ENCODE assay signal across 8 cellular contexts in the genomic region with DNA sequence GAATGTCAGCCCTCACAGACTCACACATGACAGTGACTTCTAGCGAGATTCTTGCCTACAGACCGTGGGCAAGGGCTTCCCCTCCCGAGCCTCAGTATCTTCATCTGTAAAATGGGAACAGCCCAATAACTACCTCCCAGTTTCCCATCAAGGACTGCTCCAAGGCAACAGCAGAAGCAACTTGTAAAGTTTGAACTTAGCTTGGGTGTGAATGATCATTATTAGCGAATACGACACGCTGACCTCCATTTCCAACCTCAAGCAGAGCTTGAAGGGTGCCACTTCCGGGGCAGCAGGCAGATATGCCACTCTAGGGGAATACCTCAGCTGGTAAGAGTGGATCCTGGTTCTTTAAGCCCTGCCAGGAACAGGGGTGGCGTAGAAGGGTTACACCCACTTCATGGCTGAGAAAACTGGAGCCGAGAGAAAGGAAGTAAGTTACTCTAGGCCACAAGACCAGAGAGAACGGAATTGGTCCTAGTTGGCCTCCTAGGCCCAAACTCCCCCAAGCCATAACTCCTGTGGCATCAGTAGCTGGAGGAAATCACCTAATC. TPM values are rescaled to one million over a fixed set of nuclear protein-coding genes. Genes with fewer than 3 reads are reported as not detected.
DNase-seq lines count a peak whose midpoint lies in the region; ATAC-seq and TF ChIP-seq lines count a peak whose summit lies in the region.

No MANE protein-coding gene starts in this region.

- CTCF ChIA-PET in activated CD8-positive, alpha-beta T cell treated with anti-CD3 and anti-CD28 coated beads, Interleukin-2, amount 10 ng/mL, durations not matched to agents 7 days and 5 days (lab: Charles Lee), result interaction anchor here (1.5 to 8.5 kb wide), 4 partner anchors 8 to 119 kb away, joined by 5 to 65 read pairs (median 24); a partner anchor contains a TSS

- H3K4me3 Mint-ChIP-seq in IgD-negative memory B cell, result peak overlapping the region; percentile 98 to 99 (median 99)
- peak overlapping the region; percentile 95 for H3K4me3 Mint-ChIP-seq in activated CD8-positive, alpha-beta T cell treated with anti-CD3 and anti-CD28 coated beads, Interleukin-2, amount 10 ng/mL, durations not matched to agents 7 days and 5 days

- TF ChIP-seq POLR2A in gastrocnemius medialis (IDR thresholded peaks at IDR 0.05), result peak in 1 of 2 donors; percentile 15

- H3K27ac Mint-ChIP-seq in IgD-negative memory B cell, result peak overlapping the region; percentile 97 to 99 (median 99)
- H3K27ac Mint-ChIP-seq in activated CD8-positive, alpha-beta T cell treated with anti-CD3 and anti-CD28 coated beads, Interleukin-2, amount 10 ng/mL, durations not matched to agents 7 days and 5 days, result peak overlapping the region; percentile 99

- intact Hi-C loops in gastrocnemius medialis (cut with DNase I; ENCODE audit: low total_unique reads), result loop anchor here (5.0 kb wide), 1 partner anchor 1067 kb away; a partner anchor contains a TSS

- peaks cover 27 to 37% (median 32%) of the 10 kb centered on the region in 3 donors for H3K4me1 Mint-ChIP-seq in IgD-negative memory B cell
- peaks cover 64% of the 10 kb centered on the region for H3K4me1 Mint-ChIP-seq in activated CD8-positive, alpha-beta T cell treated with anti-CD3 and anti-CD28 coated beads, Interleukin-2, amount 10 ng/mL, durations not matched to agents 7 days and 5 days (ENCODE audit: low read depth)

- H3K9me3 Mint-ChIP-seq in IgD-negative memory B cell, result no peaks in the 10 kb centered on the region
- no peaks in the 10 kb centered on the region for H3K9me3 Mint-ChIP-seq in activated CD8-positive, alpha-beta T cell treated with anti-CD3 and anti-CD28 coated beads, Interleukin-2, amount 10 ng/mL, durations not matched to agents 7 days and 5 days (ENCODE audit: insufficient read depth)

- H3K9me3 ChIP-seq in right atrium auricular region (no peaks in the 10 kb centered on the region), gastrocnemius medialis (no peaks in the 10 kb centered on the region)

- H3K4me3 ChIP-seq in right atrium auricular region (peak overlapping the region; percentile 79 to 98), gastrocnemius medialis (peak overlapping the region; percentile 73 to 97 (median 90))

- DNase-seq in CD1c-positive myeloid dendritic cell (ENCODE audit: extremely low spot score) (peak; percentile 82), right atrium auricular region (ENCODE audit: low spot score) (no peak), gastrocnemius medialis (no peak), NCI-H1436 treated with DMSO at 0.1 percent for 48 hours (lab: John Stamatoyannopoulos, UW) (no peak), dedifferentiated amniotic fluid mesenchymal stem cell (ENCODE audit: extremely low spot score) (no peak)
- peak; percentile 58 for DNase-seq in activated CD8-positive, alpha-beta T cell treated with anti-CD3 and anti-CD28 coated beads, Interleukin-2, amount 10 ng/mL, durations not matched to agents 7 days and 5 days

- no peak for ATAC-seq in activated CD8-positive, alpha-beta T cell treated with anti-CD3 and anti-CD28 coated beads, Interleukin-2, amount 10 ng/mL, durations not matched to agents 7 days and 5 days
- ATAC-seq in gastrocnemius medialis (no peak), GM18519 (IDR thresholded peaks at IDR 0.05; ENCODE audit: low FRiP score, unreplicated experiment) (no peak)

- TF ChIP-seq CTCF in right atrium auricular region (IDR thresholded peaks at IDR 0.05) (no peak), gastrocnemius medialis (IDR thresholded peaks at IDR 0.05 in 4 of 5, conservative IDR thresholded peaks at IDR 0.05 in 1 of 5) (no peak)

- POLR2A ChIA-PET in activated CD8-positive, alpha-beta T cell treated with anti-CD3 and anti-CD28 coated beads, Interleukin-2, amount 10 ng/mL, durations not matched to agents 7 days and 5 days (lab: Charles Lee), result interaction anchor here (0.8 to 3.7 kb wide), 10 partner anchors 8 to 470 kb away, joined by 3 to 35 read pairs (median 4); a partner anchor contains a TSS

- in situ Hi-C loops in gastrocnemius medialis (cut with MboI; ENCODE audit: low sequenced_read_pairs in 4 of 4), result loop anchor here in 3 of 4 donors (5.0 to 25.0 kb wide), 5 partner anchors 88 to 477 kb away; a partner anchor contains a TSS

- H3K36me3 ChIP-seq in right atrium auricular region, result peaks cover 20% of the 10 kb centered on the region
- peaks cover 0 to 17% of the 10 kb centered on the region in 2 donors for H3K36me3 ChIP-seq in gastrocnemius medialis

- no peaks in the 10 kb centered on the region for H3K27me3 ChIP-seq in right atrium auricular region
- no peaks in the 10 kb centered on the region for H3K27me3 ChIP-seq in gastrocnemius medialis

- peak overlapping the region; percentile 98 to 99 for H3K27ac ChIP-seq in right atrium auricular region
- peak overlapping the region; percentile 94 to 100 (median 97) for H3K27ac ChIP-seq in gastrocnemius medialis

- H3K36me3 Mint-ChIP-seq in IgD-negative memory B cell, result peaks cover 2% of the 10 kb centered on the region
- peaks cover 46% of the 10 kb centered on the region for H3K36me3 Mint-ChIP-seq in activated CD8-positive, alpha-beta T cell treated with anti-CD3 and anti-CD28 coated beads, Interleukin-2, amount 10 ng/mL, durations not matched to agents 7 days and 5 days (ENCODE audit: low read depth)

- H3K4me1 ChIP-seq in right atrium auricular region, result peaks cover 0 to 70% of the 10 kb centered on the region in 2 donors
- peaks cover 37 to 50% of the 10 kb centered on the region in 2 donors for H3K4me1 ChIP-seq in gastrocnemius medialis

- H3K27me3 Mint-ChIP-seq in IgD-negative memory B cell, result no peaks in the 10 kb centered on the region
- no peaks in the 10 kb centered on the region for H3K27me3 Mint-ChIP-seq in activated CD8-positive, alpha-beta T cell treated with anti-CD3 and anti-CD28 coated beads, Interleukin-2, amount 10 ng/mL, durations not matched to agents 7 days and 5 days (ENCODE audit: low read depth)

RNA-seq across cellular contexts. Expression of a gene that starts 2.0 kb away (rescaled TPM):
- 6.0 TPM for polyA plus RNA-seq in IgD-negative memory B cell
- total RNA-seq in activated CD8-positive, alpha-beta T cell treated with anti-CD3 and anti-CD28 coated beads, Interleukin-2, amount 10 ng/mL, durations not matched to agents 7 days and 5 days, result 10 to 100 TPM; 88.3 to 92.7 TPM
- total RNA-seq in right atrium auricular region, result 10 to 100 TPM; 10.7 to 12.4 TPM
- total RNA-seq in gastrocnemius medialis, result 1 to 10 TPM; 4.1 to 7.0 (median 6.7) TPM

RNA-seq across cellular contexts. Expression of a gene that starts 14.0 kb away (rescaled TPM):
- not detected for polyA plus RNA-seq in IgD-negative memory B cell
- total RNA-seq in activated CD8-positive, alpha-beta T cell treated with anti-CD3 and anti-CD28 coated beads, Interleukin-2, amount 10 ng/mL, durations not matched to agents 7 days and 5 days, result 1 to 10 TPM; 2.1 to 2.2 TPM
- total RNA-seq in right atrium auricular region, result under 1 TPM in 1 of 2 donors, not detected in 1; 0.12 TPM
- under 1 TPM in 3 of 4 donors, not detected in 1; 0.07 to 0.27 (median 0.20) TPM for total RNA-seq in gastrocnemius medialis

Comparison
In these comparisons a context has a peak if more than half of its experiments do, and no peak if none do; other contexts are left out.
1. DNase-seq: peak in CD1c-positive myeloid dendritic cell (single experiment) and activated CD8-positive, alpha-beta T cell treated with anti-CD3 and anti-CD28 coated beads, Interleukin-2, amount 10 ng/mL, durations not matched to agents 7 days and 5 days (single experiment); none in right atrium auricular region (single experiment), gastrocnemius medialis (0 of 2), NCI-H1436 treated with DMSO at 0.1 percent for 48 hours (single experiment) and dedifferentiated amniotic fluid mesenchymal stem cell (single experiment).
2. RNA of a gene that starts 2.0 kb away (total RNA-seq): 88.3 to 92.7 TPM in activated CD8-positive, alpha-beta T cell treated with anti-CD3 and anti-CD28 coated beads, Interleukin-2, amount 10 ng/mL, durations not matched to agents 7 days and 5 days; 10.7 to 12.4 TPM in right atrium auricular region and 4.1 to 7.0 TPM in gastrocnemius medialis; every median in the first group is over 4 times any median in the second.